Comparison of ENCODE assay signal across 8 cellular contexts in the genomic region with DNA sequence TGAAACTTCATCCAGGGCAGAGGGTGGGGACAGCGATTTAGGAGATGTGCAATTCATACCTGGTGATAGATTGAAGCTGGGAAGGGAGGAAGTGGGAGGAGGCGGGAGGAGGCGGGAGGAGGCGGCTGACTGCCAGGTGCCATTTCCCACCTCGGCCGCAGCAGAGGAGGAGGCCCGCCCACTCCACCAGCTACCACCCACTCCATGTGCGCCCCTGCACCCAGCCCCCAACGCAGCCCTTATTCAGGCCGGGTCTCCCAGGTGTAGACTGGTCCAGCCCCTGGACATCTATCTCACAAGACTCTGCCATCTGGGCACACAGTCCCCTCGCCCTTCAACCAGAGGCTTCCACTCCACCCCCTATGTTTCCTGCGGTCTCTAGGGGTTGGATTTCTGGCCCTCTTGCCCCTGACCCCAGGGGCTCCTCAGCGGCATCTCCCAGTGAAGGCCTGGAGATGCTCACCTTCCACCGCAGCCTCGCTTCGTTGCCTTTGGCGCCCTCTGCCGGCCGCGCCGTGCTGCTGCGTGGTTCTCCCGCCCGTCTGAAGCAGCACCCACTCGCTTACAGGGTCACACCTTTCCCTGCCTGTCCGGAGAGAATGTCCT. TPM values are rescaled to one million over a fixed set of nuclear protein-coding genes. Genes with fewer than 3 reads are reported as not detected.
A peak's percentile ranks its signal among the peaks of the same experiment; 100 is the strongest.
DNase-seq lines count a peak whose midpoint lies in the region; ATAC-seq and TF ChIP-seq lines count a peak whose summit lies in the region.

No MANE protein-coding gene starts in this region.

- no peaks in the 10 kb centered on the region for H4K20me1 ChIP-seq in PC-3 (ENCODE audit: low read length)
- no peaks in the 10 kb centered on the region for H4K20me1 ChIP-seq in neural progenitor cell (ENCODE audit: low read depth)

- H3K4me1 ChIP-seq in HUES64 (ENCODE audit: insufficient read depth, low read length) (no peaks in the 10 kb centered on the region), PC-3 (ENCODE audit: insufficient read depth, low read length) (peaks cover 4% of the 10 kb centered on the region; the same call in 1 of the 2 replicates), neural progenitor cell (no peaks in the 10 kb centered on the region)

- H3K9me3 Mint-ChIP-seq in neural progenitor cell, result no peaks in the 10 kb centered on the region

- H3K4me3 Mint-ChIP-seq in neural progenitor cell, result no peak overlapping the region

- intact Hi-C loops in PC-3 (cut with micrococcal nuclease), result loop anchor here (5.0 kb wide), 2 partner anchors 141 to 246 kb away; no protein-coding TSS in a partner anchor

- H3K9me3 ChIP-seq in HUES64 (ENCODE audit: insufficient read depth, low read depth, low read length) (no peaks in the 10 kb centered on the region), PC-3 (ENCODE audit: low read length) (no peaks in the 10 kb centered on the region), neural progenitor cell (ENCODE audit: low read depth) (no peaks in the 10 kb centered on the region)

- H3K27ac ChIP-seq in HUES64 (ENCODE audit: low read depth, low read length) (no peak overlapping the region), PC-3 (ENCODE audit: low read length) (no peak overlapping the region), neural progenitor cell (no peak overlapping the region)

- H3K79me2 ChIP-seq in PC-3 (ENCODE audit: low read length), result no peaks in the 10 kb centered on the region
- no peaks in the 10 kb centered on the region for H3K79me2 ChIP-seq in neural progenitor cell (ENCODE audit: low read depth)

- peak; percentile 51 for ATAC-seq in GM19023 (IDR thresholded peaks at IDR 0.05; ENCODE audit: unreplicated experiment)
- peak; percentile 95 for ATAC-seq in PC-3

- H3K4me2 ChIP-seq in PC-3 (ENCODE audit: low read length), result peak overlapping the region; percentile 70
- peak overlapping the region; percentile 46 for H3K4me2 ChIP-seq in neural progenitor cell

- CTCF ChIA-PET in PC-3 (lab: Charles Lee), result interaction anchor here (0.6 kb wide), 1 partner anchor 164 kb away, joined by 9 read pairs; no protein-coding TSS in a partner anchor

- H3K36me3 Mint-ChIP-seq in neural progenitor cell, result no peaks in the 10 kb centered on the region

- POLR2A ChIA-PET in PC-3 (lab: Charles Lee; ENCODE audit: unreplicated experiment), result no interaction called here

- no peaks in the 10 kb centered on the region; the same call in 1 of the 2 replicates for H3K27me3 ChIP-seq in HUES64 (ENCODE audit: insufficient read depth, low read length)
- peaks cover 14% of the 10 kb centered on the region; the same call in 1 of the 2 replicates for H3K27me3 ChIP-seq in PC-3 (ENCODE audit: low read length)
- peaks cover 17% of the 10 kb centered on the region for H3K27me3 ChIP-seq in neural progenitor cell

- no peak overlapping the region for H3K27ac Mint-ChIP-seq in neural progenitor cell

- peaks cover 9% of the 10 kb centered on the region for H3K4me1 Mint-ChIP-seq in neural progenitor cell

- H3K36me3 ChIP-seq in HUES64 (ENCODE audit: insufficient read depth, low read length) (no peaks in the 10 kb centered on the region), PC-3 (ENCODE audit: low read depth, low read length) (no peaks in the 10 kb centered on the region), neural progenitor cell (no peaks in the 10 kb centered on the region)

- H3K9me2 ChIP-seq in PC-3 (replicated peaks; ENCODE audit: low read length), result no peaks in the 10 kb centered on the region

- H3F3A ChIP-seq in PC-3 (ENCODE audit: low read length, unreplicated experiment), result no peaks in the 10 kb centered on the region
- no peaks in the 10 kb centered on the region for H3F3A ChIP-seq in neural progenitor cell (ENCODE audit: low read depth)

- TF ChIP-seq CTCF in AG10803 (conservative IDR thresholded peaks at IDR 0.05; ENCODE audit: low read length) (peak; percentile 83), PC-3 (conservative IDR thresholded peaks at IDR 0.05; ENCODE audit: low read depth, low read length) (peak; percentile 83), fibroblast of mammary gland (conservative IDR thresholded peaks at IDR 0.05; ENCODE audit: control insufficient read depth, insufficient read depth, low read depth, low read length) (peak; percentile 75), neural progenitor cell (IDR thresholded peaks at IDR 0.05) (peak; percentile 88)

- BruUV-seq in PC-3 (replicated peaks; lab: Mats Ljungman, UMichigan), result no TSS peak

- H3K4me3 ChIP-seq in AG10803 (ENCODE audit: low read length) (no peak overlapping the region), HUES64 (ENCODE audit: low read length) (peak overlapping the region; percentile 33; the same call in 1 of the 2 replicates), PC-3 (ENCODE audit: low read length) (peak overlapping the region; percentile 32; the same call in 1 of the 2 replicates), fibroblast of mammary gland (ENCODE audit: control insufficient read depth, low read depth, low read length) (no peak overlapping the region), neural progenitor cell (no peak overlapping the region)

- DNase-seq in AG10803 (ENCODE audit: low read depth) (peak; percentile 31), PC-3 (peak; percentile 75), fibroblast of mammary gland (ENCODE audit: low read depth) (peak; percentile 34), neural progenitor cell (ENCODE audit: low spot score) (peak; percentile 76), superior temporal gyrus (ENCODE audit: extremely low spot score) (peak; percentile 86)
- DNase-seq in activated T-cell treated with anti-CD3 and anti-CD28 coated beads, Interleukin-2, amount 50 U/mL, for 48 hours, result peak; percentile 88 to 91

- H2AFZ ChIP-seq in PC-3 (ENCODE audit: low read length) (no peak overlapping the region), neural progenitor cell (replicated peaks) (no peak overlapping the region)

- H3K27me3 Mint-ChIP-seq in neural progenitor cell (ENCODE audit: insufficient read depth, low read depth), result peaks cover 7% of the 10 kb centered on the region

- H3K9ac ChIP-seq in HUES64 (ENCODE audit: low read depth, low read length) (no peak overlapping the region), PC-3 (ENCODE audit: low read length) (no peak overlapping the region), neural progenitor cell (no peak overlapping the region)

- WGBS in HUES64, result 21% methylated on average over 25 of the region's 26 CpGs

RNA-seq across cellular contexts. Expression of a gene that starts 32.6 kb away (rescaled TPM):
- 39.7 TPM for polyA plus RNA-seq in HUES64 (2013, experiment 1 of 2)
- polyA plus RNA-seq in HUES64 (2013, experiment 2 of 2), result 44.8 TPM
- total RNA-seq in PC-3 (2014; rRNA removed) (69.6 and 81.4 TPM in 2 replicates), neural progenitor cell (ENCODE audit: low replicate concordance) (73.9 and 76.7 TPM in 2 replicates)

Comparison
In these comparisons a context has a peak if more than half of its experiments do, and no peak if none do; other contexts are left out.
1. DNase-seq: peak in every context shown above with its lines; median percentile 90 in activated T-cell treated with anti-CD3 and anti-CD28 coated beads, Interleukin-2, amount 50 U/mL, for 48 hours; 86 in superior temporal gyrus; 76 in neural progenitor cell; 75 in PC-3; 34 in fibroblast of mammary gland; 31 in AG10803.
2. H3K4me3 ChIP-seq: peak in HUES64 (single experiment) and PC-3 (single experiment); none in AG10803 (single experiment), fibroblast of mammary gland (single experiment) and neural progenitor cell (single experiment).
3. Peak in every context shown above with its lines, with median percentiles within 50 percentile points of each other: CTCF ChIP-seq.